Comparison of ENCODE assay signal across 8 cellular contexts in genomic region chr11:68030318-68031135, GRCh38. TPM values are rescaled to one million over a fixed set of nuclear protein-coding genes. Genes with fewer than 3 reads are reported as not detected.
DNase-seq lines count a peak whose midpoint lies in the region; TF ChIP-seq lines count a peak whose summit lies in the region.

NDUFS8 (plus strand) TSS chr11:68030681; CDS start chr11:68032152, 1,471 bp downstream.

- POLR2A ChIA-PET in HEK293T (lab: Yijun Ruan, JAX) = interaction anchor here (0.8 to 6.2 kb wide), 4 partner anchors 11 to 176 kb away, joined by 3 to 43 read pairs (median 4); partner anchors contain the start of genes ALDH3B1 and TCIRG1

- H3K27me3 ChIP-seq in neuron (ENCODE audit: insufficient read depth, low read length) (no peaks in the 10 kb centered on the region), subcutaneous abdominal adipose tissue (ENCODE audit: control insufficient read depth in 5 of 5, insufficient read depth in 4 of 5, low read length in 5 of 5) (no peaks in the 10 kb centered on the region)

- CTCF ChIA-PET in HEK293T (lab: Yijun Ruan, JAX) = no interaction called here

- H3K4me3 ChIP-seq in neuron (ENCODE audit: low read length) (peak within 1 kb of the TSS; percentile 90), subcutaneous abdominal adipose tissue (ENCODE audit: low read depth in 1 of 5, low read length in 5 of 5) (peak within 1 kb of the TSS; percentile 87 to 93 (median 90))

- in situ Hi-C loops in SK-MEL-5 (cut with HindIII; ENCODE audit: low pct_unique_long_range_greater_than_20kb, low sequenced_read_pairs) = no loop called here

- DNase-seq in GF-D8 (lab: John Stamatoyannopoulos, UW) (peak; percentile 97), HEK293T (ENCODE audit: extremely low spot score) (peak; percentile 97), MV-4-11 (lab: John Stamatoyannopoulos, UW) (peak; percentile 100), SK-MEL-5 (ENCODE audit: low read depth, low spot score) (peak; percentile 98), foreskin melanocyte (peak; percentile 98)
- peak; percentile 99 for DNase-seq in activated naive CD4-positive, alpha-beta T cell treated with Interleukin-2 at 50 U/mL for 16 hours

- H2AFZ ChIP-seq in neuron (ENCODE audit: low read depth, low read length) = no peak within 1 kb of the TSS

- H3K36me3 ChIP-seq in neuron (ENCODE audit: insufficient read depth, low read length) (peaks cover 20% of the 10 kb centered on the region), subcutaneous abdominal adipose tissue (ENCODE audit: control insufficient read depth in 5 of 5, insufficient read depth in 5 of 5, low read length in 5 of 5) (peaks cover 0 to 38% (median 18%) of the 10 kb centered on the region in 5 donors)

- peak within 1 kb of the TSS; percentile 89 to 96 (median 94) for H3K9ac ChIP-seq in subcutaneous abdominal adipose tissue (ENCODE audit: low read length in 5 of 5)

- peak within 1 kb of the TSS; percentile 80 for H3K27ac ChIP-seq in subcutaneous abdominal adipose tissue (ENCODE audit: low read depth, low read length)

- H3K4me1 ChIP-seq in neuron (ENCODE audit: insufficient read depth, low read length) = peaks cover 14% of the 10 kb centered on the region
- H3K4me1 ChIP-seq in subcutaneous abdominal adipose tissue (ENCODE audit: control insufficient read depth in 5 of 5, insufficient read depth in 5 of 5, low read length in 5 of 5) = peaks cover 4 to 50% (median 40%) of the 10 kb centered on the region in 5 donors

- H3K9me3 ChIP-seq in neuron (ENCODE audit: low read length) (peaks cover 5% of the 10 kb centered on the region), subcutaneous abdominal adipose tissue (ENCODE audit: control insufficient read depth in 5 of 5, low read length in 5 of 5) (no peaks in the 10 kb centered on the region)

TF ChIP-seq in HEK293T, 16 proteins besides CTCF, POLR2A, EP300 and RAD21:
- TF ChIP-seq L3MBTL2 (conservative IDR thresholded peaks at IDR 0.05) (0 out of 2 replicates have a peak, but pooled peaks have one; percentile 7), SP1 (IDR thresholded peaks at IDR 0.05) (no peak), PKNOX1 (IDR thresholded peaks at IDR 0.05) (peak; percentile 97)

RNA-seq across cellular contexts. Expression of gene NDUFS8, which starts in this region (rescaled TPM):
- 91.2 and 92.4 TPM in 2 replicates for total RNA-seq in SK-MEL-5 (2014; rRNA removed; shearing (Covaris generic))
- 112 and 119 TPM in 2 replicates for polyA plus RNA-seq in SK-MEL-5 (2015; cell fraction: cytosol; rRNA removed)
- polyA plus RNA-seq in SK-MEL-5 (2015; cell fraction: nucleus; rRNA removed) = 45.3 and 51.4 TPM in 2 replicates

Comparison
In these comparisons a context has a peak if more than half of its experiments do, and no peak if none do; other contexts are left out.
1. Peak in every context shown above with its lines: DNase-seq, H3K4me3 ChIP-seq and H3K27ac ChIP-seq.